9 cellular contexts compared by ENCODE assay signal in genomic region chr2:33215299-33215698, GRCh38.
A peak's percentile ranks its signal among the peaks of the same experiment; 100 is the strongest.
DNase-seq lines count a peak whose midpoint lies in the region; ATAC-seq and TF ChIP-seq lines count a peak whose summit lies in the region.
"Had no signal": no experiment of that assay in that cellular context is flagged by ENCODE, and none has a peak within 500 bp of the region (broad histone marks: within the 10 kb centered on the region; RNA-seq: fewer than 3 reads in every experiment).

No MANE protein-coding gene starts in this region.

- peaks cover 12% of the 10 kb centered on the region for H3K4me1 ChIP-seq in body of pancreas

- no peak for TF ChIP-seq POLR2A in body of pancreas (IDR thresholded peaks at IDR 0.05)

- DNase-seq in DMS 273 (lab: John Stamatoyannopoulos, UW; ENCODE audit: unreplicated experiment) (peak; percentile 72), DMS 273 treated with DMSO at 0.1 percent for 48 hours (lab: John Stamatoyannopoulos, UW) (no peak), body of pancreas (peak in 3 of 4 donors; percentile 20 to 22 (median 21)), cardiac septum (ENCODE audit: low spot score) (peak; percentile 78), ureter (ENCODE audit: low spot score) (peak; percentile 53), NCI-H1105 (lab: John Stamatoyannopoulos, UW) (no peak), CD1c-positive myeloid dendritic cell (ENCODE audit: extremely low spot score) (no peak)
- no peak for DNase-seq in stimulated activated CD8-positive, alpha-beta memory T cell treated with anti-CD3 and anti-CD28 coated beads, Interleukin-4, amount 100 ng/mL, for 48 hours

- no peak for TF ChIP-seq CTCF in body of pancreas (IDR thresholded peaks at IDR 0.05)

- intact Hi-C loops in body of pancreas (cut with DNase I) (no loop called here), cardiac septum (cut with DNase I) (no loop called here)

- H3K4me3 ChIP-seq in body of pancreas: no peak overlapping the region

- no peaks in the 10 kb centered on the region for H3K9me3 ChIP-seq in body of pancreas

- 80 to 86% methylated on average over 3 of the region's 3 CpGs for WGBS in body of pancreas, 2 donors

- ATAC-seq in body of pancreas: no peak

- H3K27me3 ChIP-seq in body of pancreas: no peaks in the 10 kb centered on the region

- H3K36me3 ChIP-seq in body of pancreas (replicated peaks in 1 of 2; ENCODE audit: insufficient read depth in 1 of 2, low read depth in 2 of 2): no peaks in the 10 kb centered on the region

- H3K27ac ChIP-seq in body of pancreas: no peak overlapping the region
- H3K27ac ChIP-seq: 22Rv1 had no signal

Comparison
In these comparisons a context has a peak if more than half of its experiments do, and no peak if none do; other contexts are left out.
1. DNase-seq: peak in DMS 273 (single experiment), body of pancreas (3 of 4), cardiac septum (single experiment) and ureter (single experiment); none in DMS 273 treated with DMSO at 0.1 percent for 48 hours (single experiment), NCI-H1105 (single experiment), CD1c-positive myeloid dendritic cell (single experiment) and stimulated activated CD8-positive, alpha-beta memory T cell treated with anti-CD3 and anti-CD28 coated beads, Interleukin-4, amount 100 ng/mL, for 48 hours (single experiment).